Comparison of ENCODE assay signal across 9 cellular contexts in genomic region chrX:19625612-19626011, GRCh38.
DNase-seq lines count a peak whose midpoint lies in the region; ATAC-seq and TF ChIP-seq lines count a peak whose summit lies in the region.
"Had no signal": no experiment of that assay in that cellular context is flagged by ENCODE, and none has a peak within 500 bp of the region (broad histone marks: within the 10 kb centered on the region; RNA-seq: fewer than 3 reads in every experiment).

No MANE protein-coding gene starts in this region.

- POLR2A ChIA-PET in SK-N-SH (lab: Yijun Ruan, JAX), result no interaction called here

- no peak overlapping the region for H3K9ac ChIP-seq in SK-N-SH

- no peaks in the 10 kb centered on the region for H3K9me2 ChIP-seq in SK-N-SH

- peaks cover 13 to 27% of the 10 kb centered on the region in 2 experiments for H3K4me1 ChIP-seq in SK-N-SH (ENCODE audit: control insufficient read depth in 1 of 2, insufficient read depth in 2 of 2, low read depth in 1 of 2, low read length in 1 of 2)

- H3K4me3 ChIP-seq in SK-N-SH (ENCODE audit: low read depth in 2 of 2, low read length in 1 of 2), result no peak overlapping the region

- WGBS in SK-N-SH (ENCODE audit: low lambda C conversion rate), result 44% methylated on average over 3 of the region's 6 CpGs

- no peak overlapping the region for H3K4me3 Mint-ChIP-seq in stimulated activated naive B cell treated with anti-CD40 and anti-IgM and Interleukin-4, amounts not matched to agents 10 μg/mL and 1 μg/mL and 100 μg/mL, for 72 hours

- H3K4me2 ChIP-seq in SK-N-SH, result 0 out of 2 replicates have a peak overlapping the region, but pooled peaks have one; percentile 11

- H3K79me2 ChIP-seq in SK-N-SH (ENCODE audit: insufficient read depth), result peaks cover 100% of the 10 kb centered on the region

- peaks cover 20% of the 10 kb centered on the region for H4K20me1 ChIP-seq in SK-N-SH (ENCODE audit: insufficient read depth)

- peaks cover 20 to 48% of the 10 kb centered on the region in 2 donors for H3K4me1 Mint-ChIP-seq in stimulated activated naive B cell treated with anti-CD40 and anti-IgM and Interleukin-4, amounts not matched to agents 10 μg/mL and 1 μg/mL and 100 μg/mL, for 72 hours

- peaks cover 23 to 35% of the 10 kb centered on the region in 2 donors for H3K36me3 Mint-ChIP-seq in stimulated activated naive B cell treated with anti-CD40 and anti-IgM and Interleukin-4, amounts not matched to agents 10 μg/mL and 1 μg/mL and 100 μg/mL, for 72 hours

- H3K36me3 ChIP-seq in SK-N-SH (replicated peaks in 1 of 2; ENCODE audit: control insufficient read depth in 1 of 2, insufficient read depth in 2 of 2, low read length in 1 of 2), result peaks cover 0 to 12% of the 10 kb centered on the region in 2 experiments

- no peak for TF ChIP-seq EP300 in SK-N-SH (IDR thresholded peaks at IDR 0.05; ENCODE audit: borderline replicate concordance in 1 of 2, low read depth in 1 of 2, low read length in 1 of 2)

- no peaks in the 10 kb centered on the region for H3K9me3 Mint-ChIP-seq in stimulated activated naive B cell treated with anti-CD40 and anti-IgM and Interleukin-4, amounts not matched to agents 10 μg/mL and 1 μg/mL and 100 μg/mL, for 72 hours

- no peaks in the 10 kb centered on the region for H3K27me3 ChIP-seq in SK-N-SH (ENCODE audit: insufficient read depth)

- H2AFZ ChIP-seq in SK-N-SH (ENCODE audit: low read depth), result no peak overlapping the region

- TF ChIP-seq RAD21 in SK-N-SH (IDR thresholded peaks at IDR 0.05; ENCODE audit: low read length), result no peak

- H3F3A ChIP-seq in SK-N-SH (replicated peaks; ENCODE audit: insufficient read depth), result peaks cover 26% of the 10 kb centered on the region

- H3K27me3 Mint-ChIP-seq in stimulated activated naive B cell treated with anti-CD40 and anti-IgM and Interleukin-4, amounts not matched to agents 10 μg/mL and 1 μg/mL and 100 μg/mL, for 72 hours, result no peaks in the 10 kb centered on the region

- ATAC-seq in SK-N-SH treated with all-trans-retinoic acid at 6 μM for 48 hours, result no peak; the same call in 1 of the 3 replicates
- peak in 1 of 2 donors; percentile 38 for ATAC-seq in stimulated activated naive B cell treated with anti-CD40 and anti-IgM and Interleukin-4, amounts not matched to agents 10 μg/mL and 1 μg/mL and 100 μg/mL, for 72 hours (replicated peaks)
- no peak for ATAC-seq in GM19351 (IDR thresholded peaks at IDR 0.05; ENCODE audit: unreplicated experiment)

- peak overlapping the region in 1 of 2 experiments; percentile 67; a peak in 2 of 4 replicates for H3K27ac ChIP-seq in SK-N-SH (ENCODE audit: low read depth in 2 of 2, low read length in 1 of 2)

- peak overlapping the region; percentile 75 for H3K27ac Mint-ChIP-seq in stimulated activated naive B cell treated with anti-CD40 and anti-IgM and Interleukin-4, amounts not matched to agents 10 μg/mL and 1 μg/mL and 100 μg/mL, for 72 hours

- H3K9me3 ChIP-seq in SK-N-SH, result no peaks in the 10 kb centered on the region

- DNase-seq in SK-N-SH (no peak), activated T-cell treated with anti-CD3 and anti-CD28 coated beads for 48 hours (ENCODE audit: low read depth) (peak; percentile 34), kidney tubule cell (ENCODE audit: low spot score) (peak; percentile 79), GM03348 (ENCODE audit: low spot score) (no peak), GM10266 (ENCODE audit: extremely low spot score) (no peak)
- no peak for DNase-seq in stimulated activated naive B cell treated with anti-CD40 and anti-IgM and Interleukin-4, amounts not matched to agents 10 μg/mL and 1 μg/mL and 100 μg/mL, for 72 hours
- DNase-seq: NCI-H526 treated with DMSO at 0.1 percent for 48 hours had no signal

- CTCF ChIA-PET in SK-N-SH (lab: Yijun Ruan, JAX), result interaction anchor here (0.6 kb wide), 1 partner anchor 147 kb away, joined by 3 read pairs; no protein-coding TSS in a partner anchor

- TF ChIP-seq CTCF in SK-N-SH (IDR thresholded peaks at IDR 0.05), result no peak
- TF ChIP-seq CTCF in GM10266 (IDR thresholded peaks at IDR 0.05; ENCODE audit: control insufficient read depth, insufficient read depth, low read depth, missing control alignments), result no peak

TF ChIP-seq in SK-N-SH, 30 proteins besides CTCF, POLR2A, EP300 and RAD21:
- TF ChIP-seq TCF12 (IDR thresholded peaks at IDR 0.05), result peak; percentile 29; the same call in 1 of the 2 replicates
- no peak for TF ChIP-seq NRF1 (IDR thresholded peaks at IDR 0.05; ENCODE audit: low read depth, low read length)
- TF ChIP-seq NFIC (IDR thresholded peaks at IDR 0.05; ENCODE audit: borderline replicate concordance), result peak; percentile 28; the same call in 1 of the 2 replicates

TF ChIP-seq in SK-N-SH treated with all-trans-retinoic acid at 6 μM for 48 hours, 23 proteins besides CTCF, POLR2A, EP300 and RAD21 (continues in another document):
- TF ChIP-seq ZNF565 (CRISPR knock-in tag; conservative IDR thresholded peaks at IDR 0.05; ENCODE audit: low read depth) (no peak), BACH2 (CRISPR knock-in tag; IDR thresholded peaks at IDR 0.05; ENCODE audit: borderline replicate concordance) (no peak), RARB (CRISPR knock-in tag; IDR thresholded peaks at IDR 0.05) (no peak), ZNF70 (CRISPR knock-in tag; IDR thresholded peaks at IDR 0.05) (no peak), ESRRG (CRISPR knock-in tag; IDR thresholded peaks at IDR 0.05) (no peak), ZFP3 (CRISPR knock-in tag; IDR thresholded peaks at IDR 0.05) (no peak), CSRNP3 (CRISPR knock-in tag; IDR thresholded peaks at IDR 0.05) (no peak), POU6F1 (CRISPR knock-in tag; IDR thresholded peaks at IDR 0.05; ENCODE audit: borderline replicate concordance, low read depth) (no peak), ISL1 (CRISPR knock-in tag; IDR thresholded peaks at IDR 0.05) (no peak), ZNF8 (CRISPR knock-in tag; IDR thresholded peaks at IDR 0.05) (no peak)
- TF ChIP-seq, protein P1, sequence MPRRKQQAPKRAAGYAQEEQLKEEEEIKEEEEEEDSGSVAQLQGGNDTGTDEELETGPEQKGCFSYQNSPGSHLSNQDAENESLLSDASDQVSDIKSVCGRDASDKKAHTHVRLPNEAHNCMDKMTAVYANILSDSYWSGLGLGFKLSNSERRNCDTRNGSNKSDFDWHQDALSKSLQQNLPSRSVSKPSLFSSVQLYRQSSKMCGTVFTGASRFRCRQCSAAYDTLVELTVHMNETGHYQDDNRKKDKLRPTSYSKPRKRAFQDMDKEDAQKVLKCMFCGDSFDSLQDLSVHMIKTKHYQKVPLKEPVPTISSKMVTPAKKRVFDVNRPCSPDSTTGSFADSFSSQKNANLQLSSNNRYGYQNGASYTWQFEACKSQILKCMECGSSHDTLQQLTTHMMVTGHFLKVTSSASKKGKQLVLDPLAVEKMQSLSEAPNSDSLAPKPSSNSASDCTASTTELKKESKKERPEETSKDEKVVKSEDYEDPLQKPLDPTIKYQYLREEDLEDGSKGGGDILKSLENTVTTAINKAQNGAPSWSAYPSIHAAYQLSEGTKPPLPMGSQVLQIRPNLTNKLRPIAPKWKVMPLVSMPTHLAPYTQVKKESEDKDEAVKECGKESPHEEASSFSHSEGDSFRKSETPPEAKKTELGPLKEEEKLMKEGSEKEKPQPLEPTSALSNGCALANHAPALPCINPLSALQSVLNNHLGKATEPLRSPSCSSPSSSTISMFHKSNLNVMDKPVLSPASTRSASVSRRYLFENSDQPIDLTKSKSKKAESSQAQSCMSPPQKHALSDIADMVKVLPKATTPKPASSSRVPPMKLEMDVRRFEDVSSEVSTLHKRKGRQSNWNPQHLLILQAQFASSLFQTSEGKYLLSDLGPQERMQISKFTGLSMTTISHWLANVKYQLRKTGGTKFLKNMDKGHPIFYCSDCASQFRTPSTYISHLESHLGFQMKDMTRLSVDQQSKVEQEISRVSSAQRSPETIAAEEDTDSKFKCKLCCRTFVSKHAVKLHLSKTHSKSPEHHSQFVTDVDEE (CRISPR knock-in tag; IDR thresholded peaks at IDR 0.05), result no peak

Comparison
In these comparisons a context has a peak if more than half of its experiments do, and no peak if none do; other contexts are left out.
1. DNase-seq: peak in activated T-cell treated with anti-CD3 and anti-CD28 coated beads for 48 hours (single experiment) and kidney tubule cell (single experiment); none in SK-N-SH (single experiment), stimulated activated naive B cell treated with anti-CD40 and anti-IgM and Interleukin-4, amounts not matched to agents 10 μg/mL and 1 μg/mL and 100 μg/mL, for 72 hours (single experiment), GM03348 (single experiment) and GM10266 (single experiment).